13 cellular contexts compared by ENCODE assay signal in genomic region chr17:60901806-60902205, GRCh38.
DNase-seq lines count a peak whose midpoint lies in the region; ATAC-seq and TF ChIP-seq lines count a peak whose summit lies in the region.
"Had no signal": no experiment of that assay in that cellular context is flagged by ENCODE, and none has a peak within 500 bp of the region (broad histone marks: within the 10 kb centered on the region; RNA-seq: fewer than 3 reads in every experiment).

No MANE protein-coding gene starts in this region.

- peak; percentile 90 for ATAC-seq in RWPE2 (ENCODE audit: low read depth)
- no peak for ATAC-seq in HG02970 (IDR thresholded peaks at IDR 0.05; ENCODE audit: low FRiP score, unreplicated experiment)
- ATAC-seq: stimulated activated naive CD8-positive, alpha-beta T cell treated with anti-CD3 and anti-CD28 coated beads, Interleukin-15, Interleukin-2, amounts not matched to agents 100 U/mL and 50 U/mL, for 24 hours; T-helper 17 cell had no signal

- TF ChIP-seq CTCF in RWPE2 (IDR thresholded peaks at IDR 0.05; ENCODE audit: poor library complexity, severe bottlenecking) (no peak), epithelial cell of esophagus (IDR thresholded peaks at IDR 0.05; ENCODE audit: insufficient read depth, low read depth, low read length, missing control alignments) (no peak), retinal pigment epithelial cell (conservative IDR thresholded peaks at IDR 0.05; ENCODE audit: low read depth, low read length) (no peak)

- peaks cover under 1% of the 10 kb centered on the region for H3K9me3 ChIP-seq in RWPE2 (ENCODE audit: severe bottlenecking)
- H3K9me3 ChIP-seq in HAP-1 = no peaks in the 10 kb centered on the region

- in situ Hi-C loops in HAP-1 (cut with MboI; ENCODE audit: low sequenced_read_pairs) = no loop called here

- peak overlapping the region; percentile 44 for H3K27ac ChIP-seq in RWPE2 (ENCODE audit: poor library complexity, severe bottlenecking)

- no peaks in the 10 kb centered on the region for H3K36me3 ChIP-seq in RWPE2 (ENCODE audit: low read depth)
- H3K36me3 ChIP-seq in HAP-1 (replicated peaks) = no peaks in the 10 kb centered on the region

- H3K4me1 ChIP-seq in RWPE2 (ENCODE audit: insufficient read depth, poor library complexity, severe bottlenecking) (peaks cover 21% of the 10 kb centered on the region), HAP-1 (no peaks in the 10 kb centered on the region; the same call in 1 of the 2 replicates)

- no peaks in the 10 kb centered on the region for H3K27me3 ChIP-seq in RWPE2 (ENCODE audit: insufficient read depth, poor library complexity, severe bottlenecking)
- H3K27me3 ChIP-seq in HAP-1 (ENCODE audit: low read depth) = no peaks in the 10 kb centered on the region

- H3K4me3 ChIP-seq in RWPE2 (ENCODE audit: severe bottlenecking) (no peak overlapping the region), epithelial cell of esophagus (ENCODE audit: low read length) (no peak overlapping the region), retinal pigment epithelial cell (ENCODE audit: low read length) (peak overlapping the region; percentile 26), HAP-1 (no peak overlapping the region)

- DNase-seq in EH (ENCODE audit: low read depth) = peak; percentile 90
- DNase-seq in RWPE2 (ENCODE audit: low spot score) = no peak
- DNase-seq in epithelial cell of esophagus (ENCODE audit: low read depth) = peak; percentile 64
- DNase-seq in retinal pigment epithelial cell (ENCODE audit: low read depth) = peak; percentile 83
- DNase-seq in HAP-1 (ENCODE audit: low spot score in 2 of 2) = no peak
- no peak for DNase-seq in DMS79 treated with DMSO at 0.1 percent for 48 hours (lab: John Stamatoyannopoulos, UW)
- no peak for DNase-seq in NCI-H187 treated with DMSO at 0.1 percent for 48 hours (lab: John Stamatoyannopoulos, UW)
- DNase-seq: activated CD4-positive, alpha-beta T cell treated with anti-CD3 and anti-CD28 coated beads, Interleukin-2, amount 10 ng/mL, durations not matched to agents 7 days and 5 days; posterior cingulate gyrus; stimulated activated CD4-positive, alpha-beta T cell treated with anti-CD3 and anti-CD28 coated beads, Interleukin-4, amount 100 ng/mL, for 1 hour; stimulated activated naive CD8-positive, alpha-beta T cell treated with anti-CD3 and anti-CD28 coated beads, Interleukin-15, Interleukin-2, amounts not matched to agents 100 U/mL and 50 U/mL, for 24 hours; T-helper 17 cell had no signal

Comparison
In these comparisons a context has a peak if more than half of its experiments do, and no peak if none do; other contexts are left out.
1. DNase-seq: peak in EH (single experiment), epithelial cell of esophagus (single experiment) and retinal pigment epithelial cell (single experiment); none in RWPE2 (single experiment), HAP-1 (0 of 2), DMS79 treated with DMSO at 0.1 percent for 48 hours (single experiment) and NCI-H187 treated with DMSO at 0.1 percent for 48 hours (single experiment).